16 cellular contexts compared by ENCODE assay signal in the genomic region with DNA sequence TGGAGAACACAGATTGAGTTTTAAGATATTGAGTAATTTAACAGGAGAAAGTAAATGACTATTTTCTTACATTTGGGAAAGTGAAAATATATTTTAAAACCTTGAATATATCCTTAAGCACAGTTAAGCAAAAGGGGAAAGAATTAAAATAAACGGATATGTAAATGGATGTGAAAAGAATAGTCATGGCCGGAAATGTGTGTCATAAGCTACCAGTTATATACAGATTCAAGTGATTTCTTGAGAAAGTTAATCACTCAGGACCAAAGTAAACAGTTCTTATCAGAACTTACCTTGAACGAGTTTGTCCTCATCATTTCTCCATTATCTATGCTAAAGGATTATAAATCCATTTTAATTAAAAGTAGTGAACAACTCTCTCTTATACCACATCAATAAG. TPM values are rescaled to one million over a fixed set of nuclear protein-coding genes. Genes with fewer than 3 reads are reported as not detected.
A peak's percentile ranks its signal among the peaks of the same experiment; 100 is the strongest.
DNase-seq lines count a peak whose midpoint lies in the region; ATAC-seq and TF ChIP-seq lines count a peak whose summit lies in the region.
"Had no signal": no experiment of that assay in that cellular context is flagged by ENCODE, and none has a peak within 500 bp of the region (broad histone marks: within the 10 kb centered on the region; RNA-seq: fewer than 3 reads in every experiment).

No MANE protein-coding gene starts in this region.

- DNase-seq in ELR (ENCODE audit: low read depth), result peak; percentile 41
- no peak for DNase-seq in HFFc6
- DNase-seq in memory B cell (ENCODE audit: low spot score in 2 of 2), result no peak
- no peak for DNase-seq in activated naive CD8-positive, alpha-beta T cell treated with anti-CD3 and anti-CD28 coated beads for 36 hours
- no peak for DNase-seq in MCF 10A (ENCODE audit: unreplicated experiment)
- no peak for DNase-seq in mammary epithelial cell
- DNase-seq: Calu3; CD8-positive, alpha-beta T cell; DMS79 treated with DMSO at 0.1 percent for 48 hours; EL; GDM1; H9 had no signal

- WGBS in mammary epithelial cell (ENCODE audit: low coverage, missing lambda C conversion rate), result 97% methylated on average over 3 of the region's 3 CpGs

- no peak overlapping the region for H3K4me3 ChIP-seq in SU-DHL-6 (ENCODE audit: insufficient read depth, low read length, poor library complexity, severe bottlenecking)
- no peak overlapping the region for H3K4me3 ChIP-seq in mammary epithelial cell (replicated peaks in 1 of 3; ENCODE audit: insufficient read depth in 1 of 3, low read depth in 2 of 3, low read length in 3 of 3)
- H3K4me3 ChIP-seq: BLaER1 treated with 17β-estradiol and CSF1 and Interleukin-3, amounts not matched to agents 10 nM and 100 nM had no signal

- peaks cover 37% of the 10 kb centered on the region for H3K79me2 ChIP-seq in SU-DHL-6 (ENCODE audit: insufficient read depth, low read length)
- H3K79me2 ChIP-seq in mammary epithelial cell (ENCODE audit: insufficient read depth, low read length), result peaks cover 44% of the 10 kb centered on the region

- peaks cover 7% of the 10 kb centered on the region for H3F3A ChIP-seq in SU-DHL-6 (ENCODE audit: insufficient read depth)

- no peak for ATAC-seq in memory B cell (ENCODE audit: low read depth)
- ATAC-seq: CD8-positive, alpha-beta T cell; HepG2 had no signal

- H3K36me3 ChIP-seq in SU-DHL-6 (ENCODE audit: low read length) (peaks cover 18% of the 10 kb centered on the region), mammary epithelial cell (ENCODE audit: insufficient read depth, low read length) (peaks cover 4% of the 10 kb centered on the region)

- no peaks in the 10 kb centered on the region for H3K4me1 ChIP-seq in mammary epithelial cell (ENCODE audit: insufficient read depth, low read length)

- no peaks in the 10 kb centered on the region for H3K27me3 ChIP-seq in SU-DHL-6 (ENCODE audit: low read length)
- no peaks in the 10 kb centered on the region for H3K27me3 ChIP-seq in mammary epithelial cell (ENCODE audit: insufficient read depth, low read length)
- H3K27me3 ChIP-seq: BLaER1 treated with 17β-estradiol and CSF1 and Interleukin-3, amounts not matched to agents 10 nM and 100 nM had no signal

- POLR2A ChIA-PET in MCF 10A (lab: Yijun Ruan, JAX), result interaction anchor here (1.9 kb wide), 1 partner anchor 32 kb away, joined by 5 read pairs; no protein-coding TSS in a partner anchor

- H3K9me2 ChIP-seq in SU-DHL-6 (replicated peaks; ENCODE audit: insufficient read depth, low read length), result no peaks in the 10 kb centered on the region

- BruUV-seq in MCF 10A (replicated peaks; lab: Mats Ljungman, UMichigan), result no TSS peak
- BruUV-seq in mammary epithelial cell (replicated peaks; lab: Mats Ljungman, UMichigan), result no TSS peak

- intact Hi-C loops in MCF 10A (cut with micrococcal nuclease) (no loop called here), mammary epithelial cell (cut with micrococcal nuclease) (no loop called here)

- TF ChIP-seq CTCF in HFFc6 (IDR thresholded peaks at IDR 0.05) (no peak), SU-DHL-6 (IDR thresholded peaks at IDR 0.05; ENCODE audit: insufficient read depth, low read length, poor library complexity, severe bottlenecking) (no peak), MCF 10A (IDR thresholded peaks at IDR 0.05; ENCODE audit: unreplicated experiment) (no peak), mammary epithelial cell (conservative IDR thresholded peaks at IDR 0.05 in 1 of 2, IDR thresholded peaks at IDR 0.05 in 1 of 2; ENCODE audit: extremely low read depth in 1 of 2, insufficient read depth in 1 of 2, low read depth in 1 of 2, low read length in 2 of 2) (no peak)

- H2AFZ ChIP-seq in SU-DHL-6 (ENCODE audit: low read depth, low read length, severe bottlenecking), result no peak overlapping the region
- no peak overlapping the region for H2AFZ ChIP-seq in mammary epithelial cell (ENCODE audit: low read depth, low read length)

- H3K27ac Mint-ChIP-seq in HFFc6, result peak overlapping the region; percentile 55; the same call in 1 of the 2 replicates
- H3K27ac Mint-ChIP-seq in memory B cell, result peak overlapping the region; percentile 17
- H3K27ac Mint-ChIP-seq in activated naive CD8-positive, alpha-beta T cell treated with anti-CD3 and anti-CD28 coated beads for 36 hours, result no peak overlapping the region
- H3K27ac Mint-ChIP-seq in MCF 10A (ENCODE audit: low read depth, unreplicated experiment), result no peak overlapping the region
- H3K27ac Mint-ChIP-seq: B cell; CD8-positive, alpha-beta T cell; H9 had no signal

- H3K36me3 Mint-ChIP-seq in HFFc6 (ENCODE audit: low read depth) (peaks cover 56% of the 10 kb centered on the region), memory B cell (peaks cover 2% of the 10 kb centered on the region), MCF 10A (ENCODE audit: insufficient read depth, unreplicated experiment) (no peaks in the 10 kb centered on the region)
- peaks cover 10% of the 10 kb centered on the region for H3K36me3 Mint-ChIP-seq in activated naive CD8-positive, alpha-beta T cell treated with anti-CD3 and anti-CD28 coated beads for 36 hours

- H3K9me3 ChIP-seq in SU-DHL-6 (ENCODE audit: insufficient read depth, low read length), result no peaks in the 10 kb centered on the region
- H3K9me3 ChIP-seq in mammary epithelial cell (replicated peaks; ENCODE audit: insufficient read depth, low read length), result no peaks in the 10 kb centered on the region

- CTCF ChIA-PET in MCF 10A (lab: Yijun Ruan, JAX), result no interaction called here
- CTCF ChIA-PET in mammary epithelial cell (lab: Charles Lee; ENCODE audit: low non-redundant PET), result no interaction called here

- H3K4me1 Mint-ChIP-seq in HFFc6 (ENCODE audit: low read depth) (peaks cover 67% of the 10 kb centered on the region), memory B cell (peaks cover 5% of the 10 kb centered on the region), MCF 10A (ENCODE audit: insufficient read depth, unreplicated experiment) (peaks cover 6% of the 10 kb centered on the region)
- H3K4me1 Mint-ChIP-seq in activated naive CD8-positive, alpha-beta T cell treated with anti-CD3 and anti-CD28 coated beads for 36 hours, result no peaks in the 10 kb centered on the region

- H3K27ac ChIP-seq in SU-DHL-6 (ENCODE audit: low read depth, low read length) (peak overlapping the region; percentile 35), mammary epithelial cell (ENCODE audit: insufficient read depth, low read depth, low read length) (no peak overlapping the region)
- H3K27ac ChIP-seq: BLaER1 treated with 17β-estradiol and CSF1 and Interleukin-3, amounts not matched to agents 10 nM and 100 nM had no signal

- no peak overlapping the region for H3K4me3 Mint-ChIP-seq in HFFc6
- no peak overlapping the region for H3K4me3 Mint-ChIP-seq in memory B cell
- no peak overlapping the region for H3K4me3 Mint-ChIP-seq in activated naive CD8-positive, alpha-beta T cell treated with anti-CD3 and anti-CD28 coated beads for 36 hours
- H3K4me3 Mint-ChIP-seq in MCF 10A (ENCODE audit: unreplicated experiment), result no peak overlapping the region
- H3K4me3 Mint-ChIP-seq: B cell; CD8-positive, alpha-beta T cell; H9 had no signal

- H3K27me3 Mint-ChIP-seq in HFFc6 (ENCODE audit: insufficient read depth), result peaks cover 2% of the 10 kb centered on the region
- no peaks in the 10 kb centered on the region for H3K27me3 Mint-ChIP-seq in memory B cell
- H3K27me3 Mint-ChIP-seq in activated naive CD8-positive, alpha-beta T cell treated with anti-CD3 and anti-CD28 coated beads for 36 hours, result no peaks in the 10 kb centered on the region
- no peaks in the 10 kb centered on the region for H3K27me3 Mint-ChIP-seq in MCF 10A (ENCODE audit: insufficient read depth, unreplicated experiment)
- H3K27me3 Mint-ChIP-seq: B cell had no signal

- H3K4me2 ChIP-seq in SU-DHL-6 (ENCODE audit: low read depth, low read length, poor library complexity, severe bottlenecking), result peak overlapping the region; percentile 23
- no peak overlapping the region for H3K4me2 ChIP-seq in mammary epithelial cell (ENCODE audit: insufficient read depth, low read depth, low read length)

- in situ Hi-C loops in mammary epithelial cell (cut with MboI; ENCODE audit: low sequenced_read_pairs in 2 of 2), result loop anchor here in 1 of 2 donors (25.0 kb wide), 1 partner anchor 152 kb away; no protein-coding TSS in a partner anchor

- dilution Hi-C loops in mammary epithelial cell (cut with HindIII; ENCODE audit: low sequenced_read_pairs), result loop anchor here (5.0 kb wide), 1 partner anchor 52 kb away; no protein-coding TSS in a partner anchor

- peaks cover 7% of the 10 kb centered on the region; the same call in 1 of the 2 replicates for H4K20me1 ChIP-seq in SU-DHL-6 (ENCODE audit: low read depth, low read length)
- no peaks in the 10 kb centered on the region for H4K20me1 ChIP-seq in mammary epithelial cell (ENCODE audit: insufficient read depth, low read length)
- H4K20me1 ChIP-seq: BLaER1 treated with 17β-estradiol and CSF1 and Interleukin-3, amounts not matched to agents 10 nM and 100 nM had no signal

- H3K9ac ChIP-seq in SU-DHL-6 (ENCODE audit: low read length), result no peak overlapping the region
- no peak overlapping the region for H3K9ac ChIP-seq in mammary epithelial cell (ENCODE audit: insufficient read depth, low read length)
- H3K9ac ChIP-seq: BLaER1 treated with 17β-estradiol and CSF1 and Interleukin-3, amounts not matched to agents 10 nM and 100 nM had no signal

- H3K9me3 Mint-ChIP-seq in HFFc6 (no peaks in the 10 kb centered on the region), memory B cell (no peaks in the 10 kb centered on the region), MCF 10A (ENCODE audit: unreplicated experiment) (no peaks in the 10 kb centered on the region)
- H3K9me3 Mint-ChIP-seq in activated naive CD8-positive, alpha-beta T cell treated with anti-CD3 and anti-CD28 coated beads for 36 hours, result no peaks in the 10 kb centered on the region
- H3K9me3 Mint-ChIP-seq: CD8-positive, alpha-beta T cell had no signal

RNA-seq across cellular contexts. Expression of a gene that starts 33.4 kb away (rescaled TPM):
- total RNA-seq in HFFc6 (2021; fragmentation: NEBNext Ultra II Directional; extraction: Animal tissue kit (Norgen Biotek cat#: 25700)), result 1,000 to 10,000 TPM; 1,007 to 1,412 (median 1,300) TPM
- 10 to 100 TPM; 56.0 to 57.5 TPM for total RNA-seq in activated naive CD8-positive, alpha-beta T cell treated with anti-CD3 and anti-CD28 coated beads for 36 hours
- total RNA-seq in MCF 10A (2022), result 53.6 and 67.7 TPM in 2 replicates
- 100 to 1,000 TPM in 1 of 2 donors, 10 to 100 TPM in 1; 88.7 to 177 TPM for total RNA-seq in mammary epithelial cell
- 115 TPM for polyA plus RNA-seq in mammary epithelial cell
- polyA minus RNA-seq in mammary epithelial cell, result 64.7 TPM

Comparison
In these comparisons a context has a peak if more than half of its experiments do, and no peak if none do; other contexts are left out.
1. H3K27ac Mint-ChIP-seq: peak in HFFc6 (single experiment) and memory B cell (single experiment); none in activated naive CD8-positive, alpha-beta T cell treated with anti-CD3 and anti-CD28 coated beads for 36 hours (single experiment) and MCF 10A (single experiment).
2. RNA of a gene that starts 33.4 kb away (total RNA-seq): 1,007 to 1,412 TPM in HFFc6; 88.7 to 177 TPM in mammary epithelial cell, 56.0 to 57.5 TPM in activated naive CD8-positive, alpha-beta T cell treated with anti-CD3 and anti-CD28 coated beads for 36 hours and 53.6 to 67.7 TPM in MCF 10A; every median in the first group is over 4 times any median in the second.